17 cellular contexts compared by ENCODE assay signal in genomic region chr9:102514541-102514940, GRCh38.
"Had no signal": no experiment of that assay in that cellular context is flagged by ENCODE, and none has a peak within 500 bp of the region (broad histone marks: within the 10 kb centered on the region; RNA-seq: fewer than 3 reads in every experiment).

No MANE protein-coding gene starts in this region.

- H3K27me3 Mint-ChIP-seq: activated naive CD8-positive, alpha-beta T cell treated with anti-CD3 and anti-CD28 coated beads, Interleukin-2, amount 10 ng/mL, durations not matched to agents 7 days and 5 days had no signal

- FAIRE-seq: endothelial cell of umbilical vein had no signal

- H3K27me3 ChIP-seq: esophagus squamous epithelium had no signal

- H3K4me3 Mint-ChIP-seq: activated naive CD8-positive, alpha-beta T cell treated with anti-CD3 and anti-CD28 coated beads, Interleukin-2, amount 10 ng/mL, durations not matched to agents 7 days and 5 days; natural killer cell had no signal

- H3K4me3 ChIP-seq: esophagus squamous epithelium, skin epidermis had no signal

- H3K27ac Mint-ChIP-seq: activated naive CD8-positive, alpha-beta T cell treated with anti-CD3 and anti-CD28 coated beads, Interleukin-2, amount 10 ng/mL, durations not matched to agents 7 days and 5 days; natural killer cell had no signal

- H3K4me1 ChIP-seq: esophagus squamous epithelium had no signal

- ATAC-seq: activated CD4-positive, CD25-positive, alpha-beta regulatory T cell treated with anti-CD3 and anti-CD28 coated beads, Interleukin-2, amount 50 U/mL, for 24 hours; left ventricle myocardium superior; natural killer cell; right cardiac atrium had no signal

- H3K9me3 ChIP-seq: esophagus squamous epithelium had no signal

- H3K27ac ChIP-seq: esophagus squamous epithelium, skin epidermis had no signal

- H3K36me3 Mint-ChIP-seq: activated naive CD8-positive, alpha-beta T cell treated with anti-CD3 and anti-CD28 coated beads, Interleukin-2, amount 10 ng/mL, durations not matched to agents 7 days and 5 days; natural killer cell had no signal

- H3K4me1 Mint-ChIP-seq: activated naive CD8-positive, alpha-beta T cell treated with anti-CD3 and anti-CD28 coated beads, Interleukin-2, amount 10 ng/mL, durations not matched to agents 7 days and 5 days; natural killer cell had no signal

- H3K36me3 ChIP-seq: esophagus squamous epithelium had no signal

- DNase-seq: activated CD4-positive, alpha-beta T cell treated with anti-CD3 and anti-CD28 coated beads, Interleukin-2, amount 50 U/mL, for 1 hour; activated naive CD4-positive, alpha-beta T cell; activated naive CD8-positive, alpha-beta T cell treated with anti-CD3 and anti-CD28 coated beads, Interleukin-2, amount 10 ng/mL, durations not matched to agents 7 days and 5 days; anterior cingulate cortex; cerebellar nuclear complex; effector CD8-positive, alpha-beta T cell; esophagus squamous epithelium; left ventricle myocardium superior; mesenchymal stem cell; natural killer cell; right cardiac atrium; stimulated activated CD4-positive, alpha-beta T cell treated with anti-CD3 and anti-CD28 coated beads, Interleukin-4, amount 100 ng/mL, for 24 hours; stimulated activated naive CD4-positive, alpha-beta T cell treated with Interleukin-2 at 50 U/mL for 16 hours; trophoblast cell had no signal
